In genomic region chr6:40887904-40888303, GRCh38 we compare ENCODE assay signal across 24 cellular contexts.
"Had no signal": no experiment of that assay in that cellular context is flagged by ENCODE, and none has a peak within 500 bp of the region (broad histone marks: within the 10 kb centered on the region; RNA-seq: fewer than 3 reads in every experiment).

No MANE protein-coding gene starts in this region.

- H3K4me3 ChIP-seq: colonic mucosa, dorsolateral prefrontal cortex, esophagus muscularis mucosa, gastrocnemius medialis, heart right ventricle, mucosa of descending colon, prostate gland, spleen, tibial artery, upper lobe of right lung, vagina had no signal

- DNase-seq: colonic mucosa; dorsolateral prefrontal cortex; effector CD8-positive, alpha-beta T cell; gastrocnemius medialis; heart right ventricle; hypothalamus; kidney glomerular epithelial cell; mammary epithelial cell; mucosa of descending colon; naive thymus-derived CD8-positive, alpha-beta T cell; retina; spleen; stimulated activated CD4-positive, alpha-beta T cell treated with anti-CD3 and anti-CD28 coated beads, Interleukin-15, amount 100 ng/mL, for 24 hours; stimulated activated CD4-positive, alpha-beta T cell treated with anti-CD3 and anti-CD28 coated beads, Interleukin-1b, Interleukin-23, amount 100 ng/mL, for 48 hours; stimulated activated CD4-positive, alpha-beta T cell treated with anti-CD3 and anti-CD28 coated beads, Interleukin-4, amount 100 ng/mL, for 24 hours; tibial artery; upper lobe of right lung had no signal

- H3K27ac ChIP-seq: colonic mucosa, dorsolateral prefrontal cortex, epithelial cell of prostate, esophagus muscularis mucosa, gastrocnemius medialis, heart right ventricle, parathyroid adenoma, prostate gland, spleen, tibial artery, upper lobe of right lung, vagina had no signal

- H3K9me3 ChIP-seq: colonic mucosa, esophagus muscularis mucosa, gastrocnemius medialis, heart right ventricle, mucosa of descending colon, prostate gland, spleen, tibial artery, upper lobe of right lung, vagina had no signal

- H3K36me3 ChIP-seq: colonic mucosa, gastrocnemius medialis, prostate gland, spleen, tibial artery, upper lobe of right lung, vagina had no signal

- ATAC-seq: gastrocnemius medialis; heart right ventricle; left lobe of liver; mucosa of descending colon; naive thymus-derived CD8-positive, alpha-beta T cell; stimulated activated memory B cell treated with anti-CD40 and anti-IgM and Interleukin-4, amounts not matched to agents 10 μg/mL and 1 μg/mL and 100 μg/mL, for 72 hours; upper lobe of right lung had no signal

- H3K27me3 ChIP-seq: colonic mucosa, dorsolateral prefrontal cortex, esophagus muscularis mucosa, gastrocnemius medialis, heart right ventricle, spleen, tibial artery, upper lobe of right lung, vagina had no signal

- H3K4me1 ChIP-seq: colonic mucosa, esophagus muscularis mucosa, heart right ventricle, parathyroid adenoma, prostate gland, spleen, tibial artery, upper lobe of right lung, vagina had no signal
